ENCODE assay signal across 8 cellular contexts in genomic region chr16:55035037-55035436, GRCh38.
DNase-seq lines count a peak whose midpoint lies in the region; ATAC-seq and TF ChIP-seq lines count a peak whose summit lies in the region.

No MANE protein-coding gene starts in this region.

- no peak for TF ChIP-seq POLR2A in NB4 (IDR thresholded peaks at IDR 0.05; ENCODE audit: extremely low read depth, insufficient read length)

- no peaks in the 10 kb centered on the region for H3K9me3 Mint-ChIP-seq in activated CD4-positive, alpha-beta T cell treated with anti-CD3 and anti-CD28 coated beads, Interleukin-2, amount 10 ng/mL, durations not matched to agents 7 days and 5 days
- H3K9me3 Mint-ChIP-seq in chondrocyte (ENCODE audit: low read depth), result peaks cover 1% of the 10 kb centered on the region
- no peaks in the 10 kb centered on the region for H3K9me3 Mint-ChIP-seq in progenitor cell of endocrine pancreas (ENCODE audit: low read depth)
- peaks cover 0 to 8% (median 1%) of the 10 kb centered on the region in 9 donors for H3K9me3 Mint-ChIP-seq in naive thymus-derived CD8-positive, alpha-beta T cell

- no peaks in the 10 kb centered on the region for H3K27me3 Mint-ChIP-seq in activated CD4-positive, alpha-beta T cell treated with anti-CD3 and anti-CD28 coated beads, Interleukin-2, amount 10 ng/mL, durations not matched to agents 7 days and 5 days
- H3K27me3 Mint-ChIP-seq in chondrocyte (ENCODE audit: low read depth) (peaks cover 25% of the 10 kb centered on the region), progenitor cell of endocrine pancreas (peaks cover 29% of the 10 kb centered on the region)
- H3K27me3 Mint-ChIP-seq in naive thymus-derived CD8-positive, alpha-beta T cell, result peaks cover 2 to 36% (median 12%) of the 10 kb centered on the region in 5 donors

- H3K27ac Mint-ChIP-seq in activated CD4-positive, alpha-beta T cell treated with anti-CD3 and anti-CD28 coated beads, Interleukin-2, amount 10 ng/mL, durations not matched to agents 7 days and 5 days, result no peak overlapping the region
- H3K27ac Mint-ChIP-seq in chondrocyte (ENCODE audit: unreplicated experiment) (no peak overlapping the region), progenitor cell of endocrine pancreas (no peak overlapping the region)
- no peak overlapping the region for H3K27ac Mint-ChIP-seq in naive thymus-derived CD8-positive, alpha-beta T cell

- CTCF ChIA-PET in activated CD4-positive, alpha-beta T cell treated with anti-CD3 and anti-CD28 coated beads, Interleukin-2, amount 10 ng/mL, durations not matched to agents 7 days and 5 days (lab: Charles Lee), result interaction anchor here (1.4 kb wide), 1 partner anchor 10 kb away, joined by 4 read pairs; no protein-coding TSS in a partner anchor

- TF ChIP-seq CTCF in NB4 (IDR thresholded peaks at IDR 0.05; ENCODE audit: low read depth, low read length), result peak; percentile 89
- peak; percentile 69 for TF ChIP-seq CTCF in chondrocyte (IDR thresholded peaks at IDR 0.05)
- TF ChIP-seq CTCF in progenitor cell of endocrine pancreas (IDR thresholded peaks at IDR 0.05; ENCODE audit: unreplicated experiment), result peak; percentile 62

- no peak for ATAC-seq in naive thymus-derived CD8-positive, alpha-beta T cell

- POLR2A ChIA-PET in activated CD4-positive, alpha-beta T cell treated with anti-CD3 and anti-CD28 coated beads, Interleukin-2, amount 10 ng/mL, durations not matched to agents 7 days and 5 days (lab: Charles Lee), result no interaction called here
- POLR2A ChIA-PET in naive thymus-derived CD8-positive, alpha-beta T cell (lab: Charles Lee), result no interaction called here

- peak; percentile 7 for DNase-seq in activated CD4-positive, alpha-beta T cell treated with anti-CD3 and anti-CD28 coated beads, Interleukin-2, amount 10 ng/mL, durations not matched to agents 7 days and 5 days
- DNase-seq in activated CD4-positive, alpha-beta T cell treated with anti-CD3 and anti-CD28 coated beads, Interleukin-2, amount 50 U/mL, for 1 hour, result no peak
- DNase-seq in NB4 (ENCODE audit: low read depth), result peak; percentile 74
- no peak for DNase-seq in chondrocyte (ENCODE audit: low spot score)
- peak; percentile 27 for DNase-seq in progenitor cell of endocrine pancreas (ENCODE audit: low spot score, unreplicated experiment)
- no peak for DNase-seq in foreskin melanocyte
- no peak for DNase-seq in NCI-H1694 treated with DMSO at 0.1 percent for 48 hours (lab: John Stamatoyannopoulos, UW)
- DNase-seq in naive thymus-derived CD8-positive, alpha-beta T cell, result no peak

- no peaks in the 10 kb centered on the region for H3K36me3 Mint-ChIP-seq in activated CD4-positive, alpha-beta T cell treated with anti-CD3 and anti-CD28 coated beads, Interleukin-2, amount 10 ng/mL, durations not matched to agents 7 days and 5 days (ENCODE audit: low read depth)
- H3K36me3 Mint-ChIP-seq in chondrocyte (ENCODE audit: low read depth) (peaks cover under 1% of the 10 kb centered on the region), progenitor cell of endocrine pancreas (ENCODE audit: insufficient read depth) (no peaks in the 10 kb centered on the region)
- H3K36me3 Mint-ChIP-seq in naive thymus-derived CD8-positive, alpha-beta T cell, result no peaks in the 10 kb centered on the region

- H3K4me3 ChIP-seq in NB4 (ENCODE audit: low read depth, low read length), result no peak overlapping the region

- no peak overlapping the region for H3K4me3 Mint-ChIP-seq in activated CD4-positive, alpha-beta T cell treated with anti-CD3 and anti-CD28 coated beads, Interleukin-2, amount 10 ng/mL, durations not matched to agents 7 days and 5 days
- H3K4me3 Mint-ChIP-seq in chondrocyte (ENCODE audit: unreplicated experiment) (no peak overlapping the region), progenitor cell of endocrine pancreas (ENCODE audit: low read depth) (no peak overlapping the region)
- no peak overlapping the region for H3K4me3 Mint-ChIP-seq in naive thymus-derived CD8-positive, alpha-beta T cell

- no peaks in the 10 kb centered on the region for H3K4me1 Mint-ChIP-seq in activated CD4-positive, alpha-beta T cell treated with anti-CD3 and anti-CD28 coated beads, Interleukin-2, amount 10 ng/mL, durations not matched to agents 7 days and 5 days
- H3K4me1 Mint-ChIP-seq in chondrocyte (ENCODE audit: low read depth) (no peaks in the 10 kb centered on the region), progenitor cell of endocrine pancreas (ENCODE audit: low read depth) (peaks cover 4% of the 10 kb centered on the region)
- H3K4me1 Mint-ChIP-seq in naive thymus-derived CD8-positive, alpha-beta T cell, result no peaks in the 10 kb centered on the region

Comparison
In these comparisons a context has a peak if more than half of its experiments do, and no peak if none do; other contexts are left out.
1. DNase-seq: peak in activated CD4-positive, alpha-beta T cell treated with anti-CD3 and anti-CD28 coated beads, Interleukin-2, amount 10 ng/mL, durations not matched to agents 7 days and 5 days (single experiment), NB4 (single experiment) and progenitor cell of endocrine pancreas (single experiment); none in activated CD4-positive, alpha-beta T cell treated with anti-CD3 and anti-CD28 coated beads, Interleukin-2, amount 50 U/mL, for 1 hour (single experiment), chondrocyte (single experiment), foreskin melanocyte (single experiment), NCI-H1694 treated with DMSO at 0.1 percent for 48 hours (single experiment) and naive thymus-derived CD8-positive, alpha-beta T cell (0 of 10).
2. Peak in every context shown above with its lines, with median percentiles within 50 percentile points of each other: CTCF ChIP-seq.